In the genomic region with DNA sequence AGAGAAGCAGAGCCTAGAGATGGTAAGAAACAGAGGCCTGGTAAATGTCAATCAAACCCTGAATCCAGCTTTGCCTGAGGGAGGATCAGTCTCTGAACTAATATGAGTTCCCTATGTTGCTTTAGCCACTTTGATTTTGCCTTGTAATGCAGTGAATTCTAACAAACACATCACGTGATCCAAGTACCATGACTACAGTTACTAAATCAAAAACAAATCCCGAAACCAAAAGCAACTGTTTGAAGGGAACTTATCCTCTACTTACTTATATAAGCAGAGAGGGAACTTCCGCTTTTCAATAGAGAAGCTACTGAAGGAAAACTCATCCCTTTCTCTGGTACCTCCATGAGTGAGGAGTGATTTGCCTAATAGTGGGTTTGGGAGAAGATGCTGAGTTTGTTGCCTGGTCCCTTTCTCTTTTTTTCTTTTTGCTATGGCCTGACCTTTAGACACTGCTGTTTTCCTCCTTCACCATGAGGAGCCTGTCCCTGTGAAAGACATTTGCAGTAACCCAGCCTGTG, we compare ENCODE assay signal across 8 cellular contexts. TPM values are rescaled to one million over a fixed set of nuclear protein-coding genes. Genes with fewer than 3 reads are reported as not detected.
DNase-seq lines count a peak whose midpoint lies in the region; ATAC-seq lines count a peak whose summit lies in the region.

No MANE protein-coding gene starts in this region.

- no peaks in the 10 kb centered on the region for H3K9me3 Mint-ChIP-seq in naive B cell

- ATAC-seq in GM21526 (IDR thresholded peaks at IDR 0.05; ENCODE audit: low FRiP score, unreplicated experiment) (peak; percentile 63), naive B cell (ENCODE audit: low read depth in 2 of 2) (peak; percentile 90 to 95), GM19023 (IDR thresholded peaks at IDR 0.05; ENCODE audit: unreplicated experiment) (no peak)

- H3K4me3 Mint-ChIP-seq in naive B cell, result peak overlapping the region; percentile 64 to 78 (median 71)

- DNase-seq in EH (ENCODE audit: low read depth) (peak; percentile 71), NAMALWA (ENCODE audit: low spot score) (peak; percentile 95), naive B cell (peak; percentile 86), NCI-H2227 (lab: John Stamatoyannopoulos, UW; ENCODE audit: unreplicated experiment) (no peak)
- no peak for DNase-seq in activated CD4-positive, CD25-positive, alpha-beta regulatory T cell treated with anti-CD3 and anti-CD28 coated beads, Interleukin-2, amount 50 U/mL, for 72 hours

- H3K27ac Mint-ChIP-seq in naive B cell, result peak overlapping the region; percentile 96 to 99 (median 98)

- H3K27me3 Mint-ChIP-seq in naive B cell, result no peaks in the 10 kb centered on the region

- peaks cover 31 to 60% (median 38%) of the 10 kb centered on the region in 3 donors for H3K4me1 Mint-ChIP-seq in naive B cell

- H3K27ac ChIP-seq in cingulate gyrus (ENCODE audit: low read depth, low read length), result peak overlapping the region; percentile 61

- no peaks in the 10 kb centered on the region for H3K36me3 Mint-ChIP-seq in naive B cell

RNA-seq across cellular contexts. Expression of a gene that starts 7.7 kb away (rescaled TPM):
- 10 to 100 TPM in 5 of 6 donors, 1 to 10 TPM in 1; 7.1 to 21.3 (median 15.9) TPM for polyA plus RNA-seq in naive B cell (ENCODE audit: low read depth in 6 of 6)

RNA-seq across cellular contexts. Expression of a gene that starts 23.1 kb away (rescaled TPM):
- polyA plus RNA-seq in naive B cell (ENCODE audit: low read depth in 6 of 6), result 100 to 1,000 TPM in 1 of 6 donors, 10 to 100 TPM in 5; 52.8 to 109 (median 84.3) TPM

Comparison
In these comparisons a context has a peak if more than half of its experiments do, and no peak if none do; other contexts are left out.
1. DNase-seq: peak in EH (single experiment), NAMALWA (single experiment) and naive B cell (single experiment); none in NCI-H2227 (single experiment) and activated CD4-positive, CD25-positive, alpha-beta regulatory T cell treated with anti-CD3 and anti-CD28 coated beads, Interleukin-2, amount 50 U/mL, for 72 hours (single experiment).